2 cellular contexts compared by ENCODE assay signal in the genomic region with DNA sequence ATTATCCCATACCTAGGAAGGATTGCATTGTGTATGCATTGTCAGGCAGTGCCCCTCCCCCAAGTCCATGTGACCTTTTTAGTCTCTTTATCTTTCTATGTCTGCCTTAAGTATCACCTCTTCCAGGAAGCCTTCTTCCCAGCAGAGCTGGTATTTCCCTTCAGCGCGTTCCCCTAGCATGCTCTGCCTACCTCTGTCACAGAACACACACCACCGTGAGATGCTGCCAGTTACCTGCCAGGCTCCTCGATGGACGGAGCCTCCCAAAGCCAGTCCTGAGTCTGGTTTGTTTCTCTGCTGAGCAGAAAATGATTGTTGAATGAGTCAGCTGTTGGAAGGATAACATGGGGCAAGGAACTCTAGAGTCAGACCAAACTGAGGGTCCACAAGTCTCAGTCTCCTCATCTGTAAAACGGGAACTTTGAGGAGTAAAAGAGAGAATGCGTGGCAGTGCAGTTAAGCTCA.
A peak's percentile ranks its signal among the peaks of the same experiment; 100 is the strongest.
TF ChIP-seq lines count a peak whose summit lies in the region.

No MANE protein-coding gene starts in this region.

TF ChIP-seq in GM23338, 12 proteins besides CTCF, POLR2A, EP300 and RAD21 (continues in another document):
- TF ChIP-seq ZNF114 (CRISPR knock-in tag; IDR thresholded peaks at IDR 0.05) (no peak), STAT1 (IDR thresholded peaks at IDR 0.05; ENCODE audit: unreplicated experiment) (no peak), JUNB (IDR thresholded peaks at IDR 0.05; ENCODE audit: unreplicated experiment) (no peak), EZH2phosphoT487 (IDR thresholded peaks at IDR 0.05; ENCODE audit: unreplicated experiment) (no peak), POLR2AphosphoS5 (IDR thresholded peaks at IDR 0.05; ENCODE audit: low read depth) (no peak), NANOG (IDR thresholded peaks at IDR 0.05; ENCODE audit: borderline replicate concordance) (no peak), EZH2 (IDR thresholded peaks at IDR 0.05; ENCODE audit: low read depth, unreplicated experiment) (no peak)
- TF ChIP-seq, protein P1, sequence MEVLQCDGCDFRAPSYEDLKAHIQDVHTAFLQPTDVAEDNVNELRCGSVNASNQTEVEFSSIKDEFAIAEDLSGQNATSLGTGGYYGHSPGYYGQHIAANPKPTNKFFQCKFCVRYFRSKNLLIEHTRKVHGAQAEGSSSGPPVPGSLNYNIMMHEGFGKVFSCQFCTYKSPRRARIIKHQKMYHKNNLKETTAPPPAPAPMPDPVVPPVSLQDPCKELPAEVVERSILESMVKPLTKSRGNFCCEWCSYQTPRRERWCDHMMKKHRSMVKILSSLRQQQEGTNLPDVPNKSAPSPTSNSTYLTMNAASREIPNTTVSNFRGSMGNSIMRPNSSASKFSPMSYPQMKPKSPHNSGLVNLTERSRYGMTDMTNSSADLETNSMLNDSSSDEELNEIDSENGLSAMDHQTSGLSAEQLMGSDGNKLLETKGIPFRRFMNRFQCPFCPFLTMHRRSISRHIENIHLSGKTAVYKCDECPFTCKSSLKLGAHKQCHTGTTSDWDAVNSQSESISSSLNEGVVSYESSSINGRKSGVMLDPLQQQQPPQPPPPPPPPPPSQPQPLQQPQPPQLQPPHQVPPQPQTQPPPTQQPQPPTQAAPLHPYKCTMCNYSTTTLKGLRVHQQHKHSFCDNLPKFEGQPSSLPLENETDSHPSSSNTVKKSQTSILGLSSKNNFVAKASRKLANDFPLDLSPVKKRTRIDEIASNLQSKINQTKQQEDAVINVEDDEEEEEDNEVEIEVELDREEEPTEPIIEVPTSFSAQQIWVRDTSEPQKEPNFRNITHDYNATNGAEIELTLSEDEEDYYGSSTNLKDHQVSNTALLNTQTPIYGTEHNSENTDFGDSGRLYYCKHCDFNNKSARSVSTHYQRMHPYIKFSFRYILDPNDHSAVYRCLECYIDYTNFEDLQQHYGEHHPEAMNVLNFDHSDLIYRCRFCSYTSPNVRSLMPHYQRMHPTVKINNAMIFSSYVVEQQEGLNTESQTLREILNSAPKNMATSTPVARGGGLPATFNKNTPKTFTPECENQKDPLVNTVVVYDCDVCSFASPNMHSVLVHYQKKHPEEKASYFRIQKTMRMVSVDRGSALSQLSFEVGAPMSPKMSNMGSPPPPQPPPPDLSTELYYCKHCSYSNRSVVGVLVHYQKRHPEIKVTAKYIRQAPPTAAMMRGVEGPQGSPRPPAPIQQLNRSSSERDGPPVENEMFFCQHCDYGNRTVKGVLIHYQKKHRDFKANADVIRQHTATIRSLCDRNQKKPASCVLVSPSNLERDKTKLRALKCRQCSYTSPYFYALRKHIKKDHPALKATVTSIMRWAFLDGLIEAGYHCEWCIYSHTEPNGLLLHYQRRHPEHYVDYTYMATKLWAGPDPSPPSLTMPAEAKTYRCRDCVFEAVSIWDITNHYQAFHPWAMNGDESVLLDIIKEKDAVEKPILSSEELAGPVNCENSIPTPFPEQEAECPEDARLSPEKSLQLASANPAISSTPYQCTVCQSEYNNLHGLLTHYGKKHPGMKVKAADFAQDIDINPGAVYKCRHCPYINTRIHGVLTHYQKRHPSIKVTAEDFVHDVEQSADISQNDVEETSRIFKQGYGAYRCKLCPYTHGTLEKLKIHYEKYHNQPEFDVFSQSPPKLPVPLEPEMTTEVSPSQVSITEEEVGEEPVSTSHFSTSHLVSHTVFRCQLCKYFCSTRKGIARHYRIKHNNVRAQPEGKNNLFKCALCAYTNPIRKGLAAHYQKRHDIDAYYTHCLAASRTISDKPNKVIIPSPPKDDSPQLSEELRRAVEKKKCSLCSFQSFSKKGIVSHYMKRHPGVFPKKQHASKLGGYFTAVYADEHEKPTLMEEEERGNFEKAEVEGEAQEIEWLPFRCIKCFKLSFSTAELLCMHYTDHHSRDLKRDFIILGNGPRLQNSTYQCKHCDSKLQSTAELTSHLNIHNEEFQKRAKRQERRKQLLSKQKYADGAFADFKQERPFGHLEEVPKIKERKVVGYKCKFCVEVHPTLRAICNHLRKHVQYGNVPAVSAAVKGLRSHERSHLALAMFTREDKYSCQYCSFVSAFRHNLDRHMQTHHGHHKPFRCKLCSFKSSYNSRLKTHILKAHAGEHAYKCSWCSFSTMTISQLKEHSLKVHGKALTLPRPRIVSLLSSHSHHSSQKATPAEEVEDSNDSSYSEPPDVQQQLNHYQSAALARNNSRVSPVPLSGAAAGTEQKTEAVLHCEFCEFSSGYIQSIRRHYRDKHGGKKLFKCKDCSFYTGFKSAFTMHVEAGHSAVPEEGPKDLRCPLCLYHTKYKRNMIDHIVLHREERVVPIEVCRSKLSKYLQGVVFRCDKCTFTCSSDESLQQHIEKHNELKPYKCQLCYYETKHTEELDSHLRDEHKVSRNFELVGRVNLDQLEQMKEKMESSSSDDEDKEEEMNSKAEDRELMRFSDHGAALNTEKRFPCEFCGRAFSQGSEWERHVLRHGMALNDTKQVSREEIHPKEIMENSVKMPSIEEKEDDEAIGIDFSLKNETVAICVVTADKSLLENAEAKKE (CRISPR knock-in tag; IDR thresholded peaks at IDR 0.05) = no peak
- TF ChIP-seq, protein P2, sequence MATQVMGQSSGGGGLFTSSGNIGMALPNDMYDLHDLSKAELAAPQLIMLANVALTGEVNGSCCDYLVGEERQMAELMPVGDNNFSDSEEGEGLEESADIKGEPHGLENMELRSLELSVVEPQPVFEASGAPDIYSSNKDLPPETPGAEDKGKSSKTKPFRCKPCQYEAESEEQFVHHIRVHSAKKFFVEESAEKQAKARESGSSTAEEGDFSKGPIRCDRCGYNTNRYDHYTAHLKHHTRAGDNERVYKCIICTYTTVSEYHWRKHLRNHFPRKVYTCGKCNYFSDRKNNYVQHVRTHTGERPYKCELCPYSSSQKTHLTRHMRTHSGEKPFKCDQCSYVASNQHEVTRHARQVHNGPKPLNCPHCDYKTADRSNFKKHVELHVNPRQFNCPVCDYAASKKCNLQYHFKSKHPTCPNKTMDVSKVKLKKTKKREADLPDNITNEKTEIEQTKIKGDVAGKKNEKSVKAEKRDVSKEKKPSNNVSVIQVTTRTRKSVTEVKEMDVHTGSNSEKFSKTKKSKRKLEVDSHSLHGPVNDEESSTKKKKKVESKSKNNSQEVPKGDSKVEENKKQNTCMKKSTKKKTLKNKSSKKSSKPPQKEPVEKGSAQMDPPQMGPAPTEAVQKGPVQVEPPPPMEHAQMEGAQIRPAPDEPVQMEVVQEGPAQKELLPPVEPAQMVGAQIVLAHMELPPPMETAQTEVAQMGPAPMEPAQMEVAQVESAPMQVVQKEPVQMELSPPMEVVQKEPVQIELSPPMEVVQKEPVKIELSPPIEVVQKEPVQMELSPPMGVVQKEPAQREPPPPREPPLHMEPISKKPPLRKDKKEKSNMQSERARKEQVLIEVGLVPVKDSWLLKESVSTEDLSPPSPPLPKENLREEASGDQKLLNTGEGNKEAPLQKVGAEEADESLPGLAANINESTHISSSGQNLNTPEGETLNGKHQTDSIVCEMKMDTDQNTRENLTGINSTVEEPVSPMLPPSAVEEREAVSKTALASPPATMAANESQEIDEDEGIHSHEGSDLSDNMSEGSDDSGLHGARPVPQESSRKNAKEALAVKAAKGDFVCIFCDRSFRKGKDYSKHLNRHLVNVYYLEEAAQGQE (IDR thresholded peaks at IDR 0.05; ENCODE audit: unreplicated experiment) = no peak
- TF ChIP-seq, protein P3, sequence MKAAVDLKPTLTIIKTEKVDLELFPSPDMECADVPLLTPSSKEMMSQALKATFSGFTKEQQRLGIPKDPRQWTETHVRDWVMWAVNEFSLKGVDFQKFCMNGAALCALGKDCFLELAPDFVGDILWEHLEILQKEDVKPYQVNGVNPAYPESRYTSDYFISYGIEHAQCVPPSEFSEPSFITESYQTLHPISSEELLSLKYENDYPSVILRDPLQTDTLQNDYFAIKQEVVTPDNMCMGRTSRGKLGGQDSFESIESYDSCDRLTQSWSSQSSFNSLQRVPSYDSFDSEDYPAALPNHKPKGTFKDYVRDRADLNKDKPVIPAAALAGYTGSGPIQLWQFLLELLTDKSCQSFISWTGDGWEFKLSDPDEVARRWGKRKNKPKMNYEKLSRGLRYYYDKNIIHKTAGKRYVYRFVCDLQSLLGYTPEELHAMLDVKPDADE (IDR thresholded peaks at IDR 0.05) = no peak

TF ChIP-seq in K562, 482 proteins besides CTCF, POLR2A, EP300 and RAD21 (continues in another document):
- TF ChIP-seq, protein P4, sequence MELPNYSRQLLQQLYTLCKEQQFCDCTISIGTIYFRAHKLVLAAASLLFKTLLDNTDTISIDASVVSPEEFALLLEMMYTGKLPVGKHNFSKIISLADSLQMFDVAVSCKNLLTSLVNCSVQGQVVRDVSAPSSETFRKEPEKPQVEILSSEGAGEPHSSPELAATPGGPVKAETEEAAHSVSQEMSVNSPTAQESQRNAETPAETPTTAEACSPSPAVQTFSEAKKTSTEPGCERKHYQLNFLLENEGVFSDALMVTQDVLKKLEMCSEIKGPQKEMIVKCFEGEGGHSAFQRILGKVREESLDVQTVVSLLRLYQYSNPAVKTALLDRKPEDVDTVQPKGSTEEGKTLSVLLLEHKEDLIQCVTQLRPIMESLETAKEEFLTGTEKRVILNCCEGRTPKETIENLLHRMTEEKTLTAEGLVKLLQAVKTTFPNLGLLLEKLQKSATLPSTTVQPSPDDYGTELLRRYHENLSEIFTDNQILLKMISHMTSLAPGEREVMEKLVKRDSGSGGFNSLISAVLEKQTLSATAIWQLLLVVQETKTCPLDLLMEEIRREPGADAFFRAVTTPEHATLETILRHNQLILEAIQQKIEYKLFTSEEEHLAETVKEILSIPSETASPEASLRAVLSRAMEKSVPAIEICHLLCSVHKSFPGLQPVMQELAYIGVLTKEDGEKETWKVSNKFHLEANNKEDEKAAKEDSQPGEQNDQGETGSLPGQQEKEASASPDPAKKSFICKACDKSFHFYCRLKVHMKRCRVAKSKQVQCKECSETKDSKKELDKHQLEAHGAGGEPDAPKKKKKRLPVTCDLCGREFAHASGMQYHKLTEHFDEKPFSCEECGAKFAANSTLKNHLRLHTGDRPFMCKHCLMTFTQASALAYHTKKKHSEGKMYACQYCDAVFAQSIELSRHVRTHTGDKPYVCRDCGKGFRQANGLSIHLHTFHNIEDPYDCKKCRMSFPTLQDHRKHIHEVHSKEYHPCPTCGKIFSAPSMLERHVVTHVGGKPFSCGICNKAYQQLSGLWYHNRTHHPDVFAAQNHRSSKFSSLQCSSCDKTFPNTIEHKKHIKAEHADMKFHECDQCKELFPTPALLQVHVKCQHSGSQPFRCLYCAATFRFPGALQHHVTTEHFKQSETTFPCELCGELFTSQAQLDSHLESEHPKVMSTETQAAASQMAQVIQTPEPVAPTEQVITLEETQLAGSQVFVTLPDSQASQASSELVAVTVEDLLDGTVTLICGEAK (IDR thresholded peaks at IDR 0.05) = 0 out of 2 replicates have a peak, but pooled peaks have one; percentile 20
- TF ChIP-seq, protein P4 (CRISPR knock-in tag; IDR thresholded peaks at IDR 0.05) = no peak
- TF ChIP-seq, protein P5, sequence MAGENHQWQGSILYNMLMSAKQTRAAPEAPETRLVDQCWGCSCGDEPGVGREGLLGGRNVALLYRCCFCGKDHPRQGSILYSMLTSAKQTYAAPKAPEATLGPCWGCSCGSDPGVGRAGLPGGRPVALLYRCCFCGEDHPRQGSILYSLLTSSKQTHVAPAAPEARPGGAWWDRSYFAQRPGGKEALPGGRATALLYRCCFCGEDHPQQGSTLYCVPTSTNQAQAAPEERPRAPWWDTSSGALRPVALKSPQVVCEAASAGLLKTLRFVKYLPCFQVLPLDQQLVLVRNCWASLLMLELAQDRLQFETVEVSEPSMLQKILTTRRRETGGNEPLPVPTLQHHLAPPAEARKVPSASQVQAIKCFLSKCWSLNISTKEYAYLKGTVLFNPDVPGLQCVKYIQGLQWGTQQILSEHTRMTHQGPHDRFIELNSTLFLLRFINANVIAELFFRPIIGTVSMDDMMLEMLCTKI (IDR thresholded peaks at IDR 0.05; ENCODE audit: partially characterized antibody) = no peak
- TF ChIP-seq SMARCA5 (IDR thresholded peaks at IDR 0.05) (peak; percentile 87; the same call in 1 of the 2 replicates), ZEB2 (IDR thresholded peaks at IDR 0.05) (peak; percentile 64; the same call in 1 of the 2 replicates), MAFG (tag; conservative IDR thresholded peaks at IDR 0.05) (0 out of 2 replicates have a peak, but pooled peaks have one; percentile 21), ZNF707 (CRISPR knock-in tag; conservative IDR thresholded peaks at IDR 0.05) (no peak), FOSL1 (tag; conservative IDR thresholded peaks at IDR 0.05) (peak; percentile 63), RBM25 (IDR thresholded peaks at IDR 0.05; ENCODE audit: low read depth, low read length, severe bottlenecking) (peak; percentile 94)
- TF ChIP-seq, protein P6, sequence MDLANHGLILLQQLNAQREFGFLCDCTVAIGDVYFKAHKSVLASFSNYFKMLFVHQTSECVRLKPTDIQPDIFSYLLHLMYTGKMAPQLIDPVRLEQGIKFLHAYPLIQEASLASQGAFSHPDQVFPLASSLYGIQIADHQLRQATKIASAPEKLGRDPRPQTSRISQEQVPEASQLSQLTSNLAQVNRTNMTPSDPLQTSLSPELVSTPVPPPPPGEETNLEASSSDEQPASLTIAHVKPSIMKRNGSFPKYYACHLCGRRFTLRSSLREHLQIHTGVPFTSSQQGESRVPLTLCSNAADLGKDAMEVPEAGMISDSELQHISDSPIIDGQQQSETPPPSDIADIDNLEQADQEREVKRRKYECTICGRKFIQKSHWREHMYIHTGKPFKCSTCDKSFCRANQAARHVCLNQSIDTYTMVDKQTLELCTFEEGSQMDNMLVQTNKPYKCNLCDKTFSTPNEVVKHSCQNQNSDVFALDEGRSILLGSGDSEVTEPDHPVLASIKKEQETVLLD (IDR thresholded peaks at IDR 0.05) = 0 out of 2 replicates have a peak, but pooled peaks have one; percentile 44
- TF ChIP-seq, protein P7, sequence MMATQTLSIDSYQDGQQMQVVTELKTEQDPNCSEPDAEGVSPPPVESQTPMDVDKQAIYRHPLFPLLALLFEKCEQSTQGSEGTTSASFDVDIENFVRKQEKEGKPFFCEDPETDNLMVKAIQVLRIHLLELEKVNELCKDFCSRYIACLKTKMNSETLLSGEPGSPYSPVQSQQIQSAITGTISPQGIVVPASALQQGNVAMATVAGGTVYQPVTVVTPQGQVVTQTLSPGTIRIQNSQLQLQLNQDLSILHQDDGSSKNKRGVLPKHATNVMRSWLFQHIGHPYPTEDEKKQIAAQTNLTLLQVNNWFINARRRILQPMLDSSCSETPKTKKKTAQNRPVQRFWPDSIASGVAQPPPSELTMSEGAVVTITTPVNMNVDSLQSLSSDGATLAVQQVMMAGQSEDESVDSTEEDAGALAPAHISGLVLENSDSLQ (IDR thresholded peaks at IDR 0.05) = peak; percentile 29; the same call in 1 of the 2 replicates
